Comparison of ENCODE assay signal across 11 cellular contexts in genomic region chrX:13489451-13489850, GRCh38.
DNase-seq lines count a peak whose midpoint lies in the region; ATAC-seq, FAIRE-seq and TF ChIP-seq lines count a peak whose summit lies in the region.
"Had no signal": no experiment of that assay in that cellular context is flagged by ENCODE, and none has a peak within 500 bp of the region (broad histone marks: within the 10 kb centered on the region; RNA-seq: fewer than 3 reads in every experiment).

No MANE protein-coding gene starts in this region.

- peak; percentile 67 for DNase-seq in ELR (ENCODE audit: low read depth)
- peak; percentile 78 for DNase-seq in astrocyte (ENCODE audit: low read depth)
- DNase-seq in foreskin fibroblast: peak; percentile 41 to 68
- DNase-seq in sciatic nerve (ENCODE audit: low spot score): peak; percentile 67
- no peak for DNase-seq in OCI-M2 (lab: John Stamatoyannopoulos, UW; ENCODE audit: unreplicated experiment)
- no peak for DNase-seq in H54 (ENCODE audit: insufficient read length, low spot score)
- DNase-seq in GM10266 (ENCODE audit: extremely low spot score): no peak
- DNase-seq: activated T-cell treated with anti-CD3 and anti-CD28 coated beads, Interleukin-2, amount 50 U/mL, for 24 hours; CD4-positive, alpha-beta memory T cell had no signal

- peaks cover 20% of the 10 kb centered on the region for H3K4me1 Mint-ChIP-seq in astrocyte (ENCODE audit: low read depth, unreplicated experiment)

- ATAC-seq in sciatic nerve: peak; percentile 41
- no peak for ATAC-seq in GM21528 (IDR thresholded peaks at IDR 0.05; ENCODE audit: low FRiP score, unreplicated experiment)

- H3K4me1 ChIP-seq in astrocyte (ENCODE audit: insufficient read depth, low read length): peaks cover 28% of the 10 kb centered on the region

- no peak for TF ChIP-seq CTCF in astrocyte (IDR thresholded peaks at IDR 0.05; ENCODE audit: insufficient read depth, low read depth, low read length)
- TF ChIP-seq CTCF in foreskin fibroblast (IDR thresholded peaks at IDR 0.05; ENCODE audit: low read depth, low read length): no peak
- TF ChIP-seq CTCF in GM10266 (IDR thresholded peaks at IDR 0.05; ENCODE audit: control insufficient read depth, insufficient read depth, low read depth, missing control alignments): no peak

- H3K4me2 ChIP-seq in astrocyte (ENCODE audit: low read length): no peak overlapping the region

- no peaks in the 10 kb centered on the region for H3K79me2 ChIP-seq in astrocyte (ENCODE audit: insufficient read depth, low read length)

- H3K36me3 ChIP-seq in astrocyte (ENCODE audit: insufficient read depth, low read length): no peaks in the 10 kb centered on the region

- H3K9me3 ChIP-seq in astrocyte (ENCODE audit: insufficient read depth, low read depth, low read length): no peaks in the 10 kb centered on the region

- H3K27me3 ChIP-seq in astrocyte (ENCODE audit: insufficient read depth, low read length): no peaks in the 10 kb centered on the region

- peak overlapping the region; percentile 99 for H3K27ac ChIP-seq in astrocyte (ENCODE audit: low read depth, low read length)

- peak overlapping the region; percentile 53 for H3K27ac Mint-ChIP-seq in astrocyte (ENCODE audit: unreplicated experiment)
- H3K27ac Mint-ChIP-seq: activated T-cell treated with anti-CD3 and anti-CD28 coated beads, Interleukin-2, amount 50 U/mL, for 24 hours; CD4-positive, alpha-beta memory T cell had no signal

- H4K20me1 ChIP-seq in astrocyte (ENCODE audit: insufficient read depth, low read length): no peaks in the 10 kb centered on the region

- intact Hi-C loops in sciatic nerve (cut with DNase I): loop anchor here (10.0 kb wide), 1 partner anchor 515 kb away; the partner anchor contains the start of gene TMSB4X

- no peak overlapping the region for H2AFZ ChIP-seq in astrocyte (ENCODE audit: low read depth, low read length)

- H3K4me3 ChIP-seq in astrocyte (ENCODE audit: insufficient read depth, low read depth, low read length) (no peak overlapping the region), foreskin fibroblast (ENCODE audit: low read depth in 1 of 2, low read length in 2 of 2) (no peak overlapping the region)

- no peak overlapping the region for H3K4me3 Mint-ChIP-seq in astrocyte (ENCODE audit: unreplicated experiment)
- H3K4me3 Mint-ChIP-seq: activated T-cell treated with anti-CD3 and anti-CD28 coated beads, Interleukin-2, amount 50 U/mL, for 24 hours; CD4-positive, alpha-beta memory T cell had no signal

- FAIRE-seq in astrocyte (lab: Jason Lieb, UNC): peak; percentile 88
- no peak for FAIRE-seq in H54 (lab: Jason Lieb, UNC)
- FAIRE-seq: TTC549 had no signal

- no peaks in the 10 kb centered on the region for H3K9me3 Mint-ChIP-seq in astrocyte (ENCODE audit: unreplicated experiment)
- H3K9me3 Mint-ChIP-seq: activated T-cell treated with anti-CD3 and anti-CD28 coated beads, Interleukin-2, amount 50 U/mL, for 24 hours; CD4-positive, alpha-beta memory T cell had no signal

- no peaks in the 10 kb centered on the region for H3K27me3 Mint-ChIP-seq in astrocyte (ENCODE audit: low read depth, unreplicated experiment)
- H3K27me3 Mint-ChIP-seq: CD4-positive, alpha-beta memory T cell had no signal

- H3K9ac ChIP-seq in astrocyte (ENCODE audit: low read length): peak overlapping the region; percentile 90

- H3K36me3 Mint-ChIP-seq in astrocyte (ENCODE audit: low read depth, unreplicated experiment): no peaks in the 10 kb centered on the region
- H3K36me3 Mint-ChIP-seq: CD4-positive, alpha-beta memory T cell had no signal

- no peak for TF ChIP-seq POLR2A in H54 (IDR thresholded peaks at IDR 0.05; ENCODE audit: low read depth, low read length)

Comparison
In these comparisons a context has a peak if more than half of its experiments do, and no peak if none do; other contexts are left out.
1. DNase-seq: peak in ELR (single experiment), astrocyte (single experiment), foreskin fibroblast (2 of 2) and sciatic nerve (single experiment); none in OCI-M2 (single experiment), H54 (single experiment) and GM10266 (single experiment).